In genomic region chr7:5381211-5381772, GRCh38 we compare ENCODE assay signal across 31 cellular contexts. TPM values are rescaled to one million over a fixed set of nuclear protein-coding genes. Genes with fewer than 3 reads are reported as not detected.
A peak's percentile ranks its signal among the peaks of the same experiment; 100 is the strongest.
DNase-seq lines count a peak whose midpoint lies in the region; ATAC-seq, FAIRE-seq and TF ChIP-seq lines count a peak whose summit lies in the region.
"Had no signal": no experiment of that assay in that cellular context is flagged by ENCODE, and none has a peak within 500 bp of the region (broad histone marks: within the 10 kb centered on the region; RNA-seq: fewer than 3 reads in every experiment).

No MANE protein-coding gene starts in this region.

- no peaks in the 10 kb centered on the region for H3K9me3 ChIP-seq in HepG2 (ENCODE audit: low read length)
- no peaks in the 10 kb centered on the region for H3K9me3 ChIP-seq in right lobe of liver
- H3K9me3 ChIP-seq in neural progenitor cell (ENCODE audit: low read depth) = no peaks in the 10 kb centered on the region
- H3K9me3 ChIP-seq in effector memory CD4-positive, alpha-beta T cell (ENCODE audit: control insufficient read depth, low read length) = no peaks in the 10 kb centered on the region
- H3K9me3 ChIP-seq: BE2C, left ventricle myocardium inferior, SJSA1, thoracic aorta had no signal

- peaks cover 10% of the 10 kb centered on the region; the same call in 1 of the 2 replicates for H3K4me1 ChIP-seq in HepG2 (ENCODE audit: insufficient read depth, low read length)
- H3K4me1 ChIP-seq in right lobe of liver = peaks cover 0 to 8% (median 0%) of the 10 kb centered on the region in 4 donors
- H3K4me1 ChIP-seq in neural progenitor cell = peaks cover 18% of the 10 kb centered on the region
- H3K4me1 ChIP-seq in effector memory CD4-positive, alpha-beta T cell (ENCODE audit: control insufficient read depth, insufficient read depth, low read length, poor library complexity, severe bottlenecking) = peaks cover 4% of the 10 kb centered on the region
- H3K4me1 ChIP-seq: SJSA1 had no signal

- no TSS peak for BruUV-seq in HepG2 (replicated peaks; lab: Mats Ljungman, UMichigan)

- peaks cover 28 to 39% of the 10 kb centered on the region in 2 experiments; a peak in 4 of 5 replicates for H3K36me3 ChIP-seq in HepG2 (replicated peaks in 1 of 2; ENCODE audit: control insufficient read depth in 1 of 2, insufficient read depth in 2 of 2, low read length in 2 of 2)
- peaks cover 0 to 24% (median 5%) of the 10 kb centered on the region in 4 donors for H3K36me3 ChIP-seq in right lobe of liver
- no peaks in the 10 kb centered on the region for H3K36me3 ChIP-seq in neural progenitor cell
- H3K36me3 ChIP-seq in effector memory CD4-positive, alpha-beta T cell (ENCODE audit: control insufficient read depth, insufficient read depth, low read length) = peaks cover 6% of the 10 kb centered on the region
- H3K36me3 ChIP-seq: BE2C had no signal

- intact Hi-C loops in HepG2 (cut with micrococcal nuclease; ENCODE audit: unreplicated experiment) (no loop called here), right lobe of liver (cut with DNase I) (no loop called here)

- H3F3A ChIP-seq in neural progenitor cell (ENCODE audit: low read depth) = peaks cover 10% of the 10 kb centered on the region

- H3K4me2 ChIP-seq in HepG2 (ENCODE audit: low read depth, low read length) (no peak overlapping the region), neural progenitor cell (no peak overlapping the region)

- CTCF ChIA-PET in HepG2 (lab: Yijun Ruan, JAX; ENCODE audit: low intra/inter-chr PET ratio, low total read pairs) = no interaction called here

- no peak overlapping the region for H3K4me3 ChIP-seq in HepG2 (replicated peaks in 1 of 3; ENCODE audit: insufficient read depth in 1 of 3, low read depth in 2 of 3, low read length in 3 of 3)
- no peak overlapping the region for H3K4me3 ChIP-seq in right lobe of liver
- no peak overlapping the region for H3K4me3 ChIP-seq in neural progenitor cell
- H3K4me3 ChIP-seq in effector memory CD4-positive, alpha-beta T cell (ENCODE audit: insufficient read depth, low read depth, low read length, poor library complexity, severe bottlenecking) = no peak overlapping the region
- H3K4me3 ChIP-seq: left ventricle myocardium inferior, SJSA1, smooth muscle cell had no signal

- H2AFZ ChIP-seq in HepG2 (ENCODE audit: low read length) = no peak overlapping the region
- H2AFZ ChIP-seq in neural progenitor cell (replicated peaks) = no peak overlapping the region

- peaks cover 36% of the 10 kb centered on the region for H3K36me3 Mint-ChIP-seq in central memory CD8-positive, alpha-beta T cell (ENCODE audit: insufficient read depth)
- H3K36me3 Mint-ChIP-seq in neural progenitor cell = peaks cover 12% of the 10 kb centered on the region
- H3K36me3 Mint-ChIP-seq: activated naive CD4-positive, alpha-beta T cell treated with anti-CD3 and anti-CD28 coated beads, Interleukin-2, amount 50 U/mL, for 72 hours had no signal

- TF ChIP-seq EP300 in HepG2 (IDR thresholded peaks at IDR 0.05; ENCODE audit: low read depth in 2 of 2, low read length in 2 of 2) = no peak
- no peak for TF ChIP-seq EP300 in HepG2 (CRISPR knock-in tag; IDR thresholded peaks at IDR 0.05; ENCODE audit: borderline replicate concordance)

- H3K27me3 ChIP-seq in HepG2 (ENCODE audit: control insufficient read depth in 1 of 2, insufficient read depth in 2 of 2, low read length in 2 of 2) = no peaks in the 10 kb centered on the region
- H3K27me3 ChIP-seq in right lobe of liver = no peaks in the 10 kb centered on the region
- H3K27me3 ChIP-seq in neural progenitor cell = no peaks in the 10 kb centered on the region
- no peaks in the 10 kb centered on the region for H3K27me3 ChIP-seq in effector memory CD4-positive, alpha-beta T cell (replicated peaks; ENCODE audit: control insufficient read depth, insufficient read depth, low read length, poor library complexity, severe bottlenecking)
- H3K27me3 ChIP-seq: BE2C, SJSA1 had no signal

- H3K79me2 ChIP-seq in HepG2 (ENCODE audit: insufficient read depth, low read length) = peaks cover 52% of the 10 kb centered on the region
- H3K79me2 ChIP-seq in neural progenitor cell (ENCODE audit: low read depth) = peaks cover 31% of the 10 kb centered on the region

- H3K27me3 Mint-ChIP-seq in central memory CD8-positive, alpha-beta T cell = no peaks in the 10 kb centered on the region
- peaks cover 4% of the 10 kb centered on the region for H3K27me3 Mint-ChIP-seq in neural progenitor cell (ENCODE audit: insufficient read depth, low read depth)
- H3K27me3 Mint-ChIP-seq: T-cell had no signal

- in situ Hi-C loops in HepG2 (cut with HindIII; ENCODE audit: extremely low pct_ligation_motif_present, low pct_unique_long_range_greater_than_20kb) = no loop called here

- H3K4me3 Mint-ChIP-seq in central memory CD8-positive, alpha-beta T cell = no peak overlapping the region
- peak overlapping the region; percentile 66 for H3K4me3 Mint-ChIP-seq in neural progenitor cell
- H3K4me3 Mint-ChIP-seq: T-cell had no signal

- TF ChIP-seq RAD21 in HepG2 (CRISPR knock-in tag; IDR thresholded peaks at IDR 0.05) = no peak

- TF ChIP-seq CTCF in HepG2 (CRISPR knock-in tag; IDR thresholded peaks at IDR 0.05) (no peak), right lobe of liver (IDR thresholded peaks at IDR 0.05) (no peak), neural progenitor cell (IDR thresholded peaks at IDR 0.05) (no peak)

- no peaks in the 10 kb centered on the region for H3K9me3 Mint-ChIP-seq in central memory CD8-positive, alpha-beta T cell
- no peaks in the 10 kb centered on the region for H3K9me3 Mint-ChIP-seq in neural progenitor cell
- H3K9me3 Mint-ChIP-seq: activated naive CD4-positive, alpha-beta T cell treated with anti-CD3 and anti-CD28 coated beads, Interleukin-2, amount 50 U/mL, for 72 hours; T-cell had no signal

- POLR2A ChIA-PET in HepG2 (lab: Yijun Ruan, JAX) = no interaction called here

- WGBS in HepG2 (ENCODE audit: low lambda C conversion rate) = 90% methylated on average over 10 of the region's 10 CpGs
- 73% methylated on average over 10 of the region's 10 CpGs for WGBS in right lobe of liver (ENCODE audit: insufficient coverage, low coverage, low lambda C conversion rate, missing lambda C conversion rate)

- ATAC-seq in HepG2 (no peak), right lobe of liver (no peak), GM21619 (IDR thresholded peaks at IDR 0.05; ENCODE audit: unreplicated experiment) (no peak)
- no peak for ATAC-seq in central memory CD8-positive, alpha-beta T cell (replicated peaks; ENCODE audit: extremely low read depth, poor library complexity, severe bottlenecking)
- ATAC-seq: stimulated activated naive CD8-positive, alpha-beta T cell treated with anti-CD3 and anti-CD28 coated beads, Interleukin-15, Interleukin-2, amounts not matched to agents 100 U/mL and 50 U/mL, for 24 hours; T-cell had no signal

- DNase-seq in HepG2 (ENCODE audit: low spot score) = no peak
- no peak for DNase-seq in right lobe of liver
- DNase-seq in central memory CD8-positive, alpha-beta T cell (ENCODE audit: low spot score in 2 of 2) = no peak
- DNase-seq in neural progenitor cell (ENCODE audit: low spot score) = no peak
- DNase-seq in urothelium cell line (ENCODE audit: low spot score) = no peak
- DNase-seq in NCI-H2171 treated with DMSO at 0.1 percent for 48 hours (lab: John Stamatoyannopoulos, UW) = no peak
- DNase-seq in effector memory CD4-positive, alpha-beta T cell = no peak
- DNase-seq: ACHN; activated CD4-positive, CD25-positive, alpha-beta regulatory T cell; BE2C; DMS153; head of caudate nucleus; KBM-7; left ventricle myocardium inferior; NCI-H1092; NCI-H1694; NCI-H510A treated with DMSO at 0.1 percent for 48 hours; retina; RPMI8226; stimulated activated naive CD8-positive, alpha-beta T cell treated with anti-CD3 and anti-CD28 coated beads, Interleukin-15, Interleukin-2, amounts not matched to agents 100 U/mL and 50 U/mL, for 24 hours; T-cell had no signal

- H3K27ac ChIP-seq in HepG2 (ENCODE audit: extremely low read length, insufficient read depth, low read length) (no peak overlapping the region), right lobe of liver (no peak overlapping the region), neural progenitor cell (no peak overlapping the region)
- no peak overlapping the region for H3K27ac ChIP-seq in effector memory CD4-positive, alpha-beta T cell (ENCODE audit: insufficient read depth, low read length, poor library complexity, severe bottlenecking)
- H3K27ac ChIP-seq: left ventricle myocardium inferior, SJSA1, thoracic aorta had no signal

- H3K27ac Mint-ChIP-seq in central memory CD8-positive, alpha-beta T cell (ENCODE audit: low read depth) = peak overlapping the region; percentile 45
- no peak overlapping the region for H3K27ac Mint-ChIP-seq in neural progenitor cell
- H3K27ac Mint-ChIP-seq: T-cell had no signal

- peaks cover 65% of the 10 kb centered on the region; the same call in 1 of the 2 replicates for H4K20me1 ChIP-seq in HepG2 (ENCODE audit: insufficient read depth, low read length)
- H4K20me1 ChIP-seq in neural progenitor cell (ENCODE audit: low read depth) = peaks cover 66% of the 10 kb centered on the region

- peaks cover 33% of the 10 kb centered on the region for H3K4me1 Mint-ChIP-seq in central memory CD8-positive, alpha-beta T cell
- H3K4me1 Mint-ChIP-seq in neural progenitor cell = peaks cover 32% of the 10 kb centered on the region

- TF ChIP-seq POLR2A in HepG2 (IDR thresholded peaks at IDR 0.05; ENCODE audit: insufficient read depth in 1 of 2, low read depth in 2 of 2, low read length in 2 of 2) (no peak), right lobe of liver (IDR thresholded peaks at IDR 0.05) (no peak)

- FAIRE-seq in HepG2 (lab: Jason Lieb, UNC) (no peak), urothelium cell line (lab: Jason Lieb, UNC) (peak; percentile 88)
- FAIRE-seq: bronchial epithelial cell, colon, GM18507, HTR-8/SVneo, keratinocyte had no signal

- H3K9ac ChIP-seq in HepG2 (ENCODE audit: insufficient read depth, low read depth, low read length) (no peak overlapping the region), neural progenitor cell (no peak overlapping the region)

RNA-seq across cellular contexts. Expression of gene TNRC18, which starts 42.3 kb away (rescaled TPM):
- total RNA-seq in HepG2 (2016; rRNA removed; fragmentation: Illumina TruSeq; extraction: Trizol) = 12.8 and 17.4 TPM in 2 replicates
- 4.9 and 7.1 TPM in 2 replicates for total RNA-seq in HepG2 (2016; cell fraction: cytosol; rRNA removed; fragmentation: Illumina TruSeq; extraction: Trizol; ENCODE audit: low read depth)
- total RNA-seq in HepG2 (2016; cell fraction: insoluble cytoplasmic fraction; rRNA removed; fragmentation: Illumina TruSeq; extraction: Trizol) = 12.8 and 21.5 TPM in 2 replicates
- total RNA-seq in HepG2 (2016; cell fraction: membrane; rRNA removed; fragmentation: Illumina TruSeq; extraction: Trizol) = 4.9 and 5.6 TPM in 2 replicates
- 28.3 and 34.0 TPM in 2 replicates for total RNA-seq in HepG2 (2016; cell fraction: nucleus; rRNA removed; fragmentation: Illumina TruSeq; extraction: Trizol)
- 10.9 and 11.7 TPM in 2 replicates for polyA plus RNA-seq in HepG2 (2011; rRNA removed)
- 8.6 and 11.8 TPM in 2 replicates for polyA plus RNA-seq in HepG2 (2011; cell fraction: cytosol; rRNA removed)
- 65.7 and 102 TPM in 2 replicates for polyA plus RNA-seq in HepG2 (2011; cell fraction: nucleus; rRNA removed)
- 40.6 and 53.7 TPM in 2 replicates for polyA plus RNA-seq in HepG2 (2012)
- 0.71 and 1.3 TPM in 2 replicates for polyA plus RNA-seq in HepG2 (2016; cell fraction: cytosol; fragmentation: Illumina TruSeq; extraction: Trizol; ENCODE audit: low read depth)
- 16.6 and 19.8 TPM in 2 replicates for polyA plus RNA-seq in HepG2 (2016; cell fraction: insoluble cytoplasmic fraction; fragmentation: Illumina TruSeq; extraction: Trizol; ENCODE audit: low read depth)
- 0.82 and 1.2 TPM in 2 replicates for polyA plus RNA-seq in HepG2 (2016; cell fraction: membrane; fragmentation: Illumina TruSeq; extraction: Trizol; ENCODE audit: low read depth)
- 58.8 and 59.2 TPM in 2 replicates for polyA plus RNA-seq in HepG2 (2016; cell fraction: nucleus; fragmentation: Illumina TruSeq; extraction: Trizol; ENCODE audit: insufficient read depth, low read depth)
- polyA minus RNA-seq in HepG2 (2011; rRNA and poly(A)+ RNA removed; ENCODE audit: low replicate concordance) = 11.2 and 51.4 TPM in 2 replicates
- 44.7 and 49.3 TPM in 2 replicates for polyA minus RNA-seq in HepG2 (2011; cell fraction: cytosol; rRNA and poly(A)+ RNA removed)
- polyA minus RNA-seq in HepG2 (2011; cell fraction: nucleus; rRNA and poly(A)+ RNA removed) = 49.2 and 54.8 TPM in 2 replicates
- 10 to 100 TPM; 27.0 to 36.9 (median 30.5) TPM for total RNA-seq in right lobe of liver
- total RNA-seq in neural progenitor cell (ENCODE audit: low replicate concordance) = 16.1 and 27.2 TPM in 2 replicates
